In genomic region chr7:117116221-117116620, GRCh38 we compare ENCODE assay signal across 35 cellular contexts.
"Had no signal": no experiment of that assay in that cellular context is flagged by ENCODE, and none has a peak within 500 bp of the region (broad histone marks: within the 10 kb centered on the region; RNA-seq: fewer than 3 reads in every experiment).

No MANE protein-coding gene starts in this region.

- H3K27ac ChIP-seq: brain microvascular endothelial cell, colonic mucosa, PC-9, RWPE1, VCaP had no signal

- H3K36me3 ChIP-seq: colonic mucosa had no signal

- H3K4me3 ChIP-seq: colonic mucosa, PC-9 had no signal

- H2AFZ ChIP-seq: PC-9 had no signal

- ATAC-seq: activated CD8-positive, alpha-beta memory T cell treated with anti-CD3 and anti-CD28 coated beads, Interleukin-2, amount 10 ng/mL, durations not matched to agents 7 days and 5 days; activated naive CD8-positive, alpha-beta T cell treated with anti-CD3 and anti-CD28 coated beads, Interleukin-2, amount 50 U/mL, for 24 hours; Right ventricle myocardium inferior; SK-N-SH treated with all-trans-retinoic acid at 6 μM for 48 hours had no signal

- DNase-seq: activated B cell treated with CpG ODN at 0.5 μM for 24 hours; activated CD4-positive, alpha-beta memory T cell treated with anti-CD3 and anti-CD28 coated beads, Interleukin-2, amount 10 ng/mL, durations not matched to agents 7 days and 5 days; activated CD4-positive, alpha-beta T cell treated with anti-CD3 and anti-CD28 coated beads for 4 hours; activated CD4-positive, CD25-positive, alpha-beta regulatory T cell treated with anti-CD3 and anti-CD28 coated beads, Interleukin-2, amount 50 U/mL, for 72 hours; activated CD8-positive, alpha-beta memory T cell treated with anti-CD3 and anti-CD28 coated beads for 24 hours; activated CD8-positive, alpha-beta memory T cell treated with anti-CD3 and anti-CD28 coated beads, Interleukin-2, amount 10 ng/mL, durations not matched to agents 7 days and 5 days; activated CD8-positive, alpha-beta memory T cell treated with anti-CD3 and anti-CD28 coated beads, Interleukin-2, amount 50 U/mL, for 48 hours; activated effector memory CD4-positive, alpha-beta T cell treated with Interleukin-2 at 50 U/mL for 16 hours; activated naive CD4-positive, alpha-beta T cell treated with anti-CD3 and anti-CD28 coated beads, Interleukin-2, amount 10 ng/mL, durations not matched to agents 7 days and 5 days; activated naive CD8-positive, alpha-beta T cell treated with anti-CD3 and anti-CD28 coated beads, Interleukin-2, amount 50 U/mL, for 24 hours; activated T-cell treated with anti-CD3 and anti-CD28 coated beads, Interleukin-2, amount 50 U/mL, for 48 hours; anterior cingulate cortex; brain microvascular endothelial cell; colonic mucosa; KG1; MM.1S; MV-4-11; NCI-H1092; NCI-H1417; NCI-H2029; NCI-H2107; NCI-H345; NCI-H524 treated with DMSO at 0.1 percent for 48 hours; NCI-H748 treated with DMSO at 0.1 percent for 48 hours; NK-92 treated with Interleukin-12 subunit alpha and Interleukin-12 subunit beta, amount 100 ng/mL, for 24 hours; PC-9; SIG-M5; SW 1271; T-helper 1 cell; T-helper 2 cell; T-helper 9 cell had no signal

- H3K9me3 ChIP-seq: colonic mucosa had no signal

- H3K4me1 ChIP-seq: colonic mucosa had no signal

- H3K4me2 ChIP-seq: PC-9 had no signal
